9 cellular contexts compared by ENCODE assay signal in the genomic region with DNA sequence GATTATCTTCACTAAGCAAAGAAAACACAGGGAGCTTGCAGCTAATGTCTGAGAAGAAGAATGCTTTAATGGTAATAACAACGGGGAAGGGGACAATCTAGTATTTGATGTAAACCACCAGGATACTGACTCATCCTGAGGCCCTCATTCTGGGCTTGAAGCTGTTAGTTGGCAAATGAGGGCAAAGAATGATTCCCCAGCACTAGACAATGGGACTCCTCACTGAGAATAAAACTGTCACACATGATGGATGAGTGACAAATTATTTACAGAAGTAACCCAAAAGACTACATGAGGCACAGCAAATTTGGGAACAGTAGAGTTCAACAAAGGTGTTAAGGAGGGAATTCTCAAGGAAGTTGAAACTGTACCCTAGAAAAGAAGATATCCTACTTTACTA.
A peak's percentile ranks its signal among the peaks of the same experiment; 100 is the strongest.
DNase-seq lines count a peak whose midpoint lies in the region; ATAC-seq and TF ChIP-seq lines count a peak whose summit lies in the region.
"Had no signal": no experiment of that assay in that cellular context is flagged by ENCODE, and none has a peak within 500 bp of the region (broad histone marks: within the 10 kb centered on the region; RNA-seq: fewer than 3 reads in every experiment).

No MANE protein-coding gene starts in this region.

- peaks cover 6% of the 10 kb centered on the region for H3K9me3 Mint-ChIP-seq in activated T-helper 1 cell treated with anti-CD3 and anti-CD28 coated beads, Interleukin-12 subunit alpha, Interleukin-12 subunit beta, Interleukin-2, Interleukin-4 antibody, amounts not matched to agents 30 ng/mL and 10 ng/mL and 1 ng/mL, durations not matched to agents 14 hours and 24 hours and 36 hours
- H3K9me3 Mint-ChIP-seq in natural killer cell = no peaks in the 10 kb centered on the region

- H3K36me3 Mint-ChIP-seq in activated T-helper 1 cell treated with anti-CD3 and anti-CD28 coated beads, Interleukin-12 subunit alpha, Interleukin-12 subunit beta, Interleukin-2, Interleukin-4 antibody, amounts not matched to agents 30 ng/mL and 10 ng/mL and 1 ng/mL, durations not matched to agents 14 hours and 24 hours and 36 hours (ENCODE audit: low read depth) = peaks cover 6% of the 10 kb centered on the region
- no peaks in the 10 kb centered on the region for H3K36me3 Mint-ChIP-seq in natural killer cell

- H3K4me3 Mint-ChIP-seq in activated T-helper 1 cell treated with anti-CD3 and anti-CD28 coated beads, Interleukin-12 subunit alpha, Interleukin-12 subunit beta, Interleukin-2, Interleukin-4 antibody, amounts not matched to agents 30 ng/mL and 10 ng/mL and 1 ng/mL, durations not matched to agents 14 hours and 24 hours and 36 hours = peak overlapping the region; percentile 23
- H3K4me3 Mint-ChIP-seq in natural killer cell = no peak overlapping the region

- no peak for TF ChIP-seq CTCF in natural killer cell (IDR thresholded peaks at IDR 0.05)

- no peaks in the 10 kb centered on the region for H3K27me3 Mint-ChIP-seq in activated T-helper 1 cell treated with anti-CD3 and anti-CD28 coated beads, Interleukin-12 subunit alpha, Interleukin-12 subunit beta, Interleukin-2, Interleukin-4 antibody, amounts not matched to agents 30 ng/mL and 10 ng/mL and 1 ng/mL, durations not matched to agents 14 hours and 24 hours and 36 hours (ENCODE audit: insufficient read depth)
- no peaks in the 10 kb centered on the region for H3K27me3 Mint-ChIP-seq in natural killer cell (ENCODE audit: low read depth in 2 of 2)

- intact Hi-C loops in activated T-helper 1 cell treated with anti-CD3 and anti-CD28 coated beads, Interleukin-12 subunit alpha, Interleukin-12 subunit beta, Interleukin-2, Interleukin-4 antibody, amounts not matched to agents 30 ng/mL and 10 ng/mL and 1 ng/mL, durations not matched to agents 14 hours and 24 hours and 36 hours (cut with micrococcal nuclease) = loop anchor here (5.0 kb wide), 2 partner anchors 56 to 76 kb away; a partner anchor contains a TSS
- intact Hi-C loops in natural killer cell (cut with micrococcal nuclease) = no loop called here

- H3K4me1 Mint-ChIP-seq in activated T-helper 1 cell treated with anti-CD3 and anti-CD28 coated beads, Interleukin-12 subunit alpha, Interleukin-12 subunit beta, Interleukin-2, Interleukin-4 antibody, amounts not matched to agents 30 ng/mL and 10 ng/mL and 1 ng/mL, durations not matched to agents 14 hours and 24 hours and 36 hours (ENCODE audit: low read depth) = peaks cover 35% of the 10 kb centered on the region
- peaks cover 29 to 42% of the 10 kb centered on the region in 2 donors for H3K4me1 Mint-ChIP-seq in natural killer cell

- DNase-seq in GM04503 (ENCODE audit: low read depth) = peak; percentile 28
- peak; percentile 36 for DNase-seq in Jurkat, Clone E6-1 (ENCODE audit: low read depth, low spot score)
- DNase-seq in activated T-helper 1 cell treated with anti-CD3 and anti-CD28 coated beads, Interleukin-12 subunit alpha, Interleukin-12 subunit beta, Interleukin-2, Interleukin-4 antibody, amounts not matched to agents 30 ng/mL and 10 ng/mL and 1 ng/mL, durations not matched to agents 14 hours and 24 hours and 36 hours (ENCODE audit: low spot score) = no peak
- DNase-seq in natural killer cell = no peak
- DNase-seq in ecto neural progenitor cell (ENCODE audit: low spot score) = no peak
- no peak for DNase-seq in amniotic stem cell (lab: John Stamatoyannopoulos, UW)
- DNase-seq: NCI-H2081 treated with DMSO at 0.1 percent for 48 hours had no signal

- no peak overlapping the region for H3K4me3 ChIP-seq in Jurkat, Clone E6-1 (ENCODE audit: low read length)
- H3K4me3 ChIP-seq: esophagus muscularis mucosa had no signal

- peak overlapping the region; percentile 64 for H3K27ac Mint-ChIP-seq in activated T-helper 1 cell treated with anti-CD3 and anti-CD28 coated beads, Interleukin-12 subunit alpha, Interleukin-12 subunit beta, Interleukin-2, Interleukin-4 antibody, amounts not matched to agents 30 ng/mL and 10 ng/mL and 1 ng/mL, durations not matched to agents 14 hours and 24 hours and 36 hours
- H3K27ac Mint-ChIP-seq in natural killer cell = peak overlapping the region; percentile 10 to 17

- ATAC-seq in natural killer cell = no peak
- no peak for ATAC-seq in GM21515 (IDR thresholded peaks at IDR 0.05; ENCODE audit: unreplicated experiment)

Comparison
In these comparisons a context has a peak if more than half of its experiments do, and no peak if none do; other contexts are left out.
1. DNase-seq: peak in GM04503 (single experiment) and Jurkat, Clone E6-1 (single experiment); none in activated T-helper 1 cell treated with anti-CD3 and anti-CD28 coated beads, Interleukin-12 subunit alpha, Interleukin-12 subunit beta, Interleukin-2, Interleukin-4 antibody, amounts not matched to agents 30 ng/mL and 10 ng/mL and 1 ng/mL, durations not matched to agents 14 hours and 24 hours and 36 hours (single experiment), natural killer cell (single experiment), ecto neural progenitor cell (single experiment) and amniotic stem cell (single experiment).